Comparison of ENCODE assay signal across 1 cellular context in the genomic region with DNA sequence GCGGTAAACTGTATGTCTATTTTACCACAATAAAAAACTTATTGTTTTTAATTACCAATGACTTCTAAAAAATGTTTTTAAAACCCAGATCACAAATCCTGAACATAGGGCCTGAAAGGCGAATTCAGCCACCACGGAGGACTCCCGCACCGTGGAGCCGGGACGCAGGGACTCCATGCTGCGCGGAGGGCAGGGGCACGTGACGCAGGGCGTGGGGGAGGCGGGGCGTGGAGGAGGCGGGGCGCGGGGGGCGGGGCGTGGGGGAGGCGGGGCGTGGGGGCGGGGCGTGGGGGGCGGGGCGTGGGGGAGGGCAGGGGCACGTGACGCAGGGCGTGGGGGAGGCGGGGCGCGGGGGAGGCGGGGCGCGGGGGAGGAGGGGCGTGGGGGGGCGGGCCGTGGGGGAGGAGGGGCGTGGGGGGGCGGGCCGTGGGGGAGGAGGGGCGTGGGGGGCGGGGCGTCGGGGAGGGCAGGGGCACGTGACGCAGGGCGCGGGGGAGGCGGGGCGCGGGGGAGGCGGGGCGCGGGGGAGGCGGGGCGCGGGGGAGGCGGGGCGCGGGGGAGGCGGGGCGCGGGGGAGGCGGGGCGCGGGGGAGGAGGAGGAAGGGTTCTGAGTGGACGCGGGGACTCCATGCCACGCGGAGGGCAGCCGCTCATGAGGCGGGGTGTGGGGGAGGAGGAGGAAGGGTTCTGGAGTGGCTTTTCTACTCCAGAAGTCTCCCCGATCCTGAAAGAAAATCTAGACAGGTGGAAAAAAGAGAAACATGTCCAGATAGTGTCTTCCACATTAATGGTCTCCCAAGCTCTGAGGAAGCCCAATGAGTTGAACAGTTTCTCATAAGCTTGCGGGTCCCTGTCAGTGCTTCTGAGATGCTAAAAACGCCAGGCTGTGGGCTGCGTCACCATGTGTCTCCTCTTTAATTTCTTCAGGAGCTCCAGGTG.
A peak's percentile ranks its signal among the peaks of the same experiment; 100 is the strongest.
TF ChIP-seq lines count a peak whose summit lies in the region.

No MANE protein-coding gene starts in this region.

TF ChIP-seq in liver, 16 proteins besides CTCF, POLR2A, EP300 and RAD21 (continued from another document):
- TF ChIP-seq, protein P1, sequence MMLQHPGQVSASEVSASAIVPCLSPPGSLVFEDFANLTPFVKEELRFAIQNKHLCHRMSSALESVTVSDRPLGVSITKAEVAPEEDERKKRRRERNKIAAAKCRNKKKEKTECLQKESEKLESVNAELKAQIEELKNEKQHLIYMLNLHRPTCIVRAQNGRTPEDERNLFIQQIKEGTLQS (IDR thresholded peaks at IDR 0.05) = no peak
- TF ChIP-seq JUND (IDR thresholded peaks at IDR 0.05) (no peak), FOXA1 (IDR thresholded peaks at IDR 0.05) (no peak), HNF4A (conservative IDR thresholded peaks at IDR 0.05) (peak in 1 of 2 donors; percentile 20), RXRA (IDR thresholded peaks at IDR 0.05) (no peak), HNF4G (IDR thresholded peaks at IDR 0.05) (no peak), YY1 (IDR thresholded peaks at IDR 0.05) (peak; percentile 95), GABPA (IDR thresholded peaks at IDR 0.05 in 1 of 2, conservative IDR thresholded peaks at IDR 0.05 in 1 of 2) (no peak), TAF1 (conservative IDR thresholded peaks at IDR 0.05) (no peak)
